ENCODE assay signal across 21 cellular contexts in genomic region chr5:14660836-14661235, GRCh38. TPM values are rescaled to one million over a fixed set of nuclear protein-coding genes. Genes with fewer than 3 reads are reported as not detected.
DNase-seq lines count a peak whose midpoint lies in the region; ATAC-seq and TF ChIP-seq lines count a peak whose summit lies in the region.
"Had no signal": no experiment of that assay in that cellular context is flagged by ENCODE, and none has a peak within 500 bp of the region (broad histone marks: within the 10 kb centered on the region; RNA-seq: fewer than 3 reads in every experiment).

No MANE protein-coding gene starts in this region.

- H3K27me3 ChIP-seq in A673 (replicated peaks; ENCODE audit: insufficient read depth, low read depth, low read length, poor library complexity), result no peaks in the 10 kb centered on the region
- no peaks in the 10 kb centered on the region for H3K27me3 ChIP-seq in CD8-positive, alpha-beta memory T cell (ENCODE audit: insufficient read depth, low read length, poor library complexity, severe bottlenecking)
- no peaks in the 10 kb centered on the region for H3K27me3 ChIP-seq in PC-3 (ENCODE audit: low read length)
- H3K27me3 ChIP-seq: MG63, right atrium auricular region, testis had no signal

- intact Hi-C loops in A673 (cut with micrococcal nuclease; ENCODE audit: unreplicated experiment), result no loop called here
- intact Hi-C loops in PC-3 (cut with micrococcal nuclease), result loop anchor here (5.0 kb wide), 1 partner anchor 254 kb away; no protein-coding TSS in a partner anchor

- no peaks in the 10 kb centered on the region for H3K9me3 Mint-ChIP-seq in CD8-positive, alpha-beta memory T cell

- peaks cover 0 to 11% (median 0%) of the 10 kb centered on the region in 3 donors for H3K36me3 Mint-ChIP-seq in CD8-positive, alpha-beta memory T cell
- H3K36me3 Mint-ChIP-seq: brain, WTC11 had no signal

- no peak overlapping the region for H3K9ac ChIP-seq in PC-3 (ENCODE audit: low read length)

- no peaks in the 10 kb centered on the region for H3K36me3 ChIP-seq in A673 (ENCODE audit: insufficient read depth, low read length, poor library complexity, severe bottlenecking)
- no peaks in the 10 kb centered on the region for H3K36me3 ChIP-seq in CD8-positive, alpha-beta memory T cell (ENCODE audit: insufficient read depth, low read length)
- no peaks in the 10 kb centered on the region for H3K36me3 ChIP-seq in PC-3 (ENCODE audit: low read depth, low read length)
- H3K36me3 ChIP-seq: MG63, right atrium auricular region had no signal

- BruUV-seq in A673 (replicated peaks; lab: Mats Ljungman, UMichigan) (no TSS peak), PC-3 (replicated peaks; lab: Mats Ljungman, UMichigan) (no TSS peak)

- TF ChIP-seq CTCF in A673 (conservative IDR thresholded peaks at IDR 0.05; ENCODE audit: low read depth, low read length), result no peak
- no peak for TF ChIP-seq CTCF in PC-3 (conservative IDR thresholded peaks at IDR 0.05; ENCODE audit: low read depth, low read length)
- TF ChIP-seq CTCF in fibroblast of mammary gland (conservative IDR thresholded peaks at IDR 0.05; ENCODE audit: control insufficient read depth, insufficient read depth, low read depth, low read length), result no peak

- H3K9me3 ChIP-seq in A673 (ENCODE audit: low read depth, low read length, poor library complexity, severe bottlenecking) (no peaks in the 10 kb centered on the region), PC-3 (ENCODE audit: low read length) (no peaks in the 10 kb centered on the region)
- H3K9me3 ChIP-seq in CD8-positive, alpha-beta memory T cell (ENCODE audit: low read length), result no peaks in the 10 kb centered on the region
- H3K9me3 ChIP-seq: Caco-2, MG63, right atrium auricular region, testis had no signal

- peaks cover 7% of the 10 kb centered on the region for H4K20me1 ChIP-seq in PC-3 (ENCODE audit: low read length)

- peaks cover 18 to 57% (median 54%) of the 10 kb centered on the region in 3 donors for H3K4me1 Mint-ChIP-seq in CD8-positive, alpha-beta memory T cell

- H3K27ac ChIP-seq in A673 (ENCODE audit: low read depth, low read length, poor library complexity, severe bottlenecking) (no peak overlapping the region), PC-3 (ENCODE audit: low read length) (peak overlapping the region; percentile 64), caudate nucleus (ENCODE audit: low read depth, low read length) (no peak overlapping the region)
- no peak overlapping the region for H3K27ac ChIP-seq in CD8-positive, alpha-beta memory T cell (ENCODE audit: low read depth, low read length)
- H3K27ac ChIP-seq: right atrium auricular region, testis had no signal

- H3K9me2 ChIP-seq in PC-3 (replicated peaks; ENCODE audit: low read length), result no peaks in the 10 kb centered on the region

- H3K4me2 ChIP-seq in PC-3 (ENCODE audit: low read length), result peak overlapping the region; percentile 68

- H3K27ac Mint-ChIP-seq in CD8-positive, alpha-beta memory T cell, result peak overlapping the region in 6 of 8 donors; percentile 7 to 94 (median 70)
- H3K27ac Mint-ChIP-seq: brain, WTC11 had no signal

- DNase-seq in A673 (ENCODE audit: low spot score), result peak; percentile 61
- DNase-seq in CD8-positive, alpha-beta memory T cell, result no peak
- peak; percentile 47 for DNase-seq in PC-3
- peak; percentile 19 for DNase-seq in fibroblast of mammary gland (ENCODE audit: low read depth)
- DNase-seq in activated CD4-positive, CD25-positive, alpha-beta regulatory T cell (lab: John Stamatoyannopoulos, UW), result no peak
- no peak for DNase-seq in caudate nucleus (lab: John Stamatoyannopoulos, UW)
- DNase-seq: activated CD8-positive, alpha-beta memory T cell treated with anti-CD3 and anti-CD28 coated beads for 24 hours; Caco-2; cortex of kidney; hypothalamus; islet precursor cell; NCI-H1436; NCI-H510A treated with DMSO at 0.1 percent for 48 hours; T-helper 9 cell; testis had no signal

- peaks cover 0 to 2% of the 10 kb centered on the region in 2 donors for H3K27me3 Mint-ChIP-seq in CD8-positive, alpha-beta memory T cell

- H3K4me3 Mint-ChIP-seq in CD8-positive, alpha-beta memory T cell, result peak overlapping the region in 1 of 7 donors; percentile 11
- H3K4me3 Mint-ChIP-seq: WTC11 had no signal

- peaks cover 26% of the 10 kb centered on the region for H3K79me2 ChIP-seq in PC-3 (ENCODE audit: low read length)

- ATAC-seq in PC-3 (no peak), HG03457 (IDR thresholded peaks at IDR 0.05; ENCODE audit: unreplicated experiment) (no peak)
- ATAC-seq: WTC11 had no signal

- no peak overlapping the region for H3K4me3 ChIP-seq in A673 (ENCODE audit: low read depth, low read length, poor library complexity, severe bottlenecking)
- no peak overlapping the region for H3K4me3 ChIP-seq in CD8-positive, alpha-beta memory T cell (ENCODE audit: low read length)
- no peak overlapping the region for H3K4me3 ChIP-seq in PC-3 (ENCODE audit: low read length)
- no peak overlapping the region for H3K4me3 ChIP-seq in fibroblast of mammary gland (ENCODE audit: control insufficient read depth, low read depth, low read length)
- H3K4me3 ChIP-seq: lung, MG63, right atrium auricular region, testis had no signal

- H2AFZ ChIP-seq in PC-3 (ENCODE audit: low read length), result no peak overlapping the region

- peaks cover 15% of the 10 kb centered on the region for H3K4me1 ChIP-seq in A673 (ENCODE audit: insufficient read depth, low read length, poor library complexity, severe bottlenecking)
- peaks cover 17% of the 10 kb centered on the region for H3K4me1 ChIP-seq in CD8-positive, alpha-beta memory T cell (ENCODE audit: insufficient read depth, low read length)
- H3K4me1 ChIP-seq in PC-3 (ENCODE audit: insufficient read depth, low read length), result peaks cover 38% of the 10 kb centered on the region

- POLR2A ChIA-PET in A673 (lab: Charles Lee; ENCODE audit: low non-redundant PET), result no interaction called here
- POLR2A ChIA-PET in CD8-positive, alpha-beta memory T cell (lab: Charles Lee), result no interaction called here
- POLR2A ChIA-PET in PC-3 (lab: Charles Lee; ENCODE audit: unreplicated experiment), result no interaction called here

- CTCF ChIA-PET in A673 (lab: Charles Lee) (no interaction called here), PC-3 (lab: Charles Lee) (interaction anchor here (1.0 kb wide), 1 partner anchor 12 kb away, joined by 7 read pairs; no protein-coding TSS in a partner anchor)
- CTCF ChIA-PET in CD8-positive, alpha-beta memory T cell (lab: Charles Lee), result interaction anchor here (1.4 to 5.2 kb wide), 4 partner anchors 11 to 261 kb away, joined by 3 to 27 read pairs (median 4); no protein-coding TSS in a partner anchor

- peaks cover 4% of the 10 kb centered on the region for H3F3A ChIP-seq in PC-3 (ENCODE audit: low read length, unreplicated experiment)

RNA-seq across cellular contexts. Expression of gene OTULIN, which starts 3.7 kb away (rescaled TPM):
- total RNA-seq in A673 (2021) (20.0 and 23.5 TPM in 2 replicates), PC-3 (2014; rRNA removed) (22.4 and 26.7 TPM in 2 replicates)
- total RNA-seq in CD8-positive, alpha-beta memory T cell, result 10 to 100 TPM; 86.2 to 87.6 TPM
- polyA plus RNA-seq in CD8-positive, alpha-beta memory T cell, result 28.1 TPM

Comparison
In these comparisons a context has a peak if more than half of its experiments do, and no peak if none do; other contexts are left out.
1. DNase-seq: peak in A673 (single experiment), PC-3 (single experiment) and fibroblast of mammary gland (single experiment); none in CD8-positive, alpha-beta memory T cell (0 of 5), activated CD4-positive, CD25-positive, alpha-beta regulatory T cell (0 of 4) and caudate nucleus (0 of 61).